ENCODE assay signal across 8 cellular contexts in the genomic region with DNA sequence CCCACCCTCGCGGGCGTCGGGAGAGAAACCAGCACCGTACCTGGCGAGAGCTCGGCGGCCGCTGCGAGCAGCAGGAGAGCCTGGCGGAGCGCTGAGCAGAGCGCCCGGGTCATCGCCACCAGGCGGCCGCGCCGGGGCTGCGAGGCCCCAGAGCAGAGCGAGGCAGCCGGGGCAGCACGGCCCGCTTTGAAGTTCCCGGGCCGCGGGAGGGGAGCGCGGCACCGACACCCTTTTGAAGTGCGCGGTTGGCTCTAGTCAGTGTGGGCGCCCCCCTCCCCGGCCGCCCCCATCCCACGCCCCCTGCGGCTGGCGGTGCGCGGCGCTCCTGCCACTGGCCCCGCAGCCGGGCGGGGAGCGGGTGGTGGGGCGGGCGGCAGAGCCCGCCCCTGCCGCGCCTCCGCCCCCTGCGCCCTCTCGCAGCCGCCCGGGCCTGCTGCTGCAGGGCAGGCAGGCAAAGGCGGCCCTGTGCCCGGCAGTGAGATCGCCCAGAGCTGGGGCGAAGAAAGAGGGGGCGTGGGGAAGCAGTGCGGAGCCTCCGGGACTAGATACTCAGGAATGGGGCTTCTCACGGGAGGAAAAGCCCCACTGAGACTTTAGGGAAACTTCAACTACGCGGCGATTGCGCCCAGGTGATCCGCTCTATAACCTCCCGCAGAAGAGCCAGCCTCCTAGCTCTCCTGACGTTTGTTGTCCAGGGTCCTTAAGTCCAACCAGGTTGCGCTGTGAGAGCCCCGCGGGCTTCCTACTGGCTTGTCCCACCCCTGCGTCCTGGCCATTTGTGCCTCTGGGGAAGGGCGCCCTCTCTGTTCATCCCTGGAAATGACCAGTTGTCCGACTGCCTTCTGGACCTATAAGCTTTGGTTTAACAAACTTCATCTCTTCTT. TPM values are rescaled to one million over a fixed set of nuclear protein-coding genes. Genes with fewer than 3 reads are reported as not detected.
DNase-seq lines count a peak whose midpoint lies in the region; ATAC-seq, FAIRE-seq and TF ChIP-seq lines count a peak whose summit lies in the region.

A gene (minus strand): TSS at position 333 of the 884 bp plus-strand sequence. CDS start 220 bp downstream, at position 113.

- H3K36me3 ChIP-seq in H1 (ENCODE audit: control insufficient read depth in 2 of 4, insufficient read depth in 4 of 4, low read length in 3 of 4) (no peaks in the 10 kb centered on the region), mesenchymal stem cell (ENCODE audit: control insufficient read depth in 1 of 2, insufficient read depth in 2 of 2, low read depth in 1 of 2, low read length in 2 of 2) (no peaks in the 10 kb centered on the region)

- H3K23ac ChIP-seq in H1 (ENCODE audit: insufficient read length), result no peak within 1 kb of the TSS
- H3K23ac ChIP-seq in mesenchymal stem cell (ENCODE audit: low read length in 2 of 2), result no peak within 1 kb of the TSS

- H3K14ac ChIP-seq in H1 (ENCODE audit: insufficient read length) (no peak within 1 kb of the TSS), mesenchymal stem cell (ENCODE audit: low read length in 2 of 2) (peak within 1 kb of the TSS in 1 of 2 experiments; percentile 48)

- no peaks in the 10 kb centered on the region for H3K79me2 ChIP-seq in H1 (ENCODE audit: control insufficient read depth in 1 of 2, insufficient read depth in 2 of 2, low read length in 2 of 2)

- H2BK15ac ChIP-seq in H1 (ENCODE audit: low read length) (no peak within 1 kb of the TSS), mesenchymal stem cell (ENCODE audit: low read depth, poor library complexity, severe bottlenecking) (no peak within 1 kb of the TSS)

- H3K23me2 ChIP-seq in H1 (ENCODE audit: low read depth, low read length), result peaks cover 7% of the 10 kb centered on the region; the same call in 1 of the 2 replicates

- POLR2A ChIA-PET in H1 (lab: Charles Lee; ENCODE audit: partially characterized antibody), result interaction anchor here (0.8 to 1.1 kb wide), 4 partner anchors 16 to 383 kb away, joined by 3 read pairs; no protein-coding TSS in a partner anchor

- H4K5ac ChIP-seq in H1 (ENCODE audit: insufficient read length, low read depth, low read length), result no peak within 1 kb of the TSS

- no peak for TF ChIP-seq EP300 in H1 (IDR thresholded peaks at IDR 0.05; ENCODE audit: borderline replicate concordance in 1 of 2, low read depth in 2 of 2, low read length in 2 of 2)

- H4K8ac ChIP-seq in H1 (ENCODE audit: extremely low read depth, insufficient read depth, low read length) (no peak within 1 kb of the TSS; the same call in 1 of the 2 replicates), mesenchymal stem cell (ENCODE audit: low read length) (no peak within 1 kb of the TSS)

- H3K4me2 ChIP-seq in H1 (ENCODE audit: insufficient read depth in 1 of 2, low read depth in 2 of 2, low read length in 2 of 2) (peak within 1 kb of the TSS; percentile 81 to 83), mesenchymal stem cell (ENCODE audit: low read length, poor library complexity, severe bottlenecking) (peak within 1 kb of the TSS; percentile 100)

- H2BK12ac ChIP-seq in H1 (ENCODE audit: low read depth, low read length), result no peak within 1 kb of the TSS
- H2BK12ac ChIP-seq in mesenchymal stem cell (ENCODE audit: low read length in 2 of 2), result no peak within 1 kb of the TSS

- H3K18ac ChIP-seq in H1 (ENCODE audit: extremely low read depth, low read length) (no peak within 1 kb of the TSS), mesenchymal stem cell (ENCODE audit: low read depth in 1 of 2, low read length in 2 of 2) (no peak within 1 kb of the TSS)

- no peak within 1 kb of the TSS for H2AK5ac ChIP-seq in H1 (ENCODE audit: low read depth, low read length)
- H2AK5ac ChIP-seq in mesenchymal stem cell (ENCODE audit: low read length, severe bottlenecking), result no peak within 1 kb of the TSS

- H3K4me1 ChIP-seq in H1 (replicated peaks in 1 of 4; ENCODE audit: control insufficient read depth in 3 of 4, insufficient read depth in 4 of 4, low read length in 3 of 4) (no peaks in the 10 kb centered on the region; a peak in 1 of 7 replicates), mesenchymal stem cell (ENCODE audit: control insufficient read depth, insufficient read depth, low read depth, low read length) (peaks cover 8% of the 10 kb centered on the region)

- peak; percentile 60 to 66 for TF ChIP-seq RAD21 in H1 (IDR thresholded peaks at IDR 0.05 in 1 of 2, conservative IDR thresholded peaks at IDR 0.05 in 1 of 2; ENCODE audit: low read depth in 2 of 2, low read length in 2 of 2)

- no peak within 1 kb of the TSS for H2BK20ac ChIP-seq in H1 (ENCODE audit: low read length)

- H3K27me3 ChIP-seq in H1 (replicated peaks in 1 of 4; ENCODE audit: control insufficient read depth in 3 of 4, extremely low read depth in 1 of 4, insufficient read depth in 3 of 4, low read length in 3 of 4) (peaks cover 8 to 34% (median 23%) of the 10 kb centered on the region in 4 experiments), mesenchymal stem cell (ENCODE audit: control insufficient read depth in 1 of 2, insufficient read depth in 1 of 2, low read length in 2 of 2) (no peaks in the 10 kb centered on the region)

- DNase-seq in AG10803 (ENCODE audit: low read depth) (peak; percentile 28), NCI-H510A treated with DMSO at 0.1 percent for 48 hours (lab: John Stamatoyannopoulos, UW) (peak; percentile 67), H1 (ENCODE audit: low read depth in 1 of 2, low spot score in 2 of 2) (peak; percentile 82 to 91), mesenchymal stem cell (peak; percentile 58)
- DNase-seq in activated CD8-positive, alpha-beta memory T cell treated with anti-CD3 and anti-CD28 coated beads for 4 hours (ENCODE audit: low read depth in 2 of 2), result peak; percentile 23 to 31
- DNase-seq in stimulated activated CD8-positive, alpha-beta memory T cell treated with anti-CD3 and anti-CD28 coated beads, Interleukin-12 subunit alpha, Interleukin-12 subunit beta, amount 100 ng/mL, for 1 hour (ENCODE audit: low read depth), result peak; percentile 31

- H3K27ac ChIP-seq in H1 (ENCODE audit: low read depth, low read length), result no peak within 1 kb of the TSS
- no peak within 1 kb of the TSS for H3K27ac ChIP-seq in mesenchymal stem cell (ENCODE audit: low read length, poor library complexity, severe bottlenecking)

- H4K20me1 ChIP-seq in H1 (replicated peaks in 1 of 2; ENCODE audit: control insufficient read depth in 1 of 2, insufficient read depth in 2 of 2, low read length in 2 of 2), result peaks cover 2% of the 10 kb centered on the region in 2 experiments

- no peak within 1 kb of the TSS for H2BK5ac ChIP-seq in H1 (ENCODE audit: low read depth, low read length)
- no peak within 1 kb of the TSS for H2BK5ac ChIP-seq in mesenchymal stem cell (ENCODE audit: low read depth, low read length, poor library complexity, severe bottlenecking)

- FAIRE-seq in H1 (lab: Jason Lieb, UNC), result peak; percentile 39

- no peak for TF ChIP-seq POLR2A in H1 (IDR thresholded peaks at IDR 0.05; ENCODE audit: control extremely low read depth in 1 of 2, low read depth in 2 of 2, low read length in 2 of 2)

- H3K4me3 ChIP-seq in AG10803 (ENCODE audit: low read length) (peak within 1 kb of the TSS; percentile 62), H1 (ENCODE audit: extremely low read depth in 1 of 4, insufficient read depth in 2 of 4, low read depth in 3 of 4, low read length in 4 of 4) (peak within 1 kb of the TSS; percentile 49 to 78 (median 56)), mesenchymal stem cell (ENCODE audit: insufficient read depth in 1 of 2, low read depth in 1 of 2, low read length in 2 of 2) (peak within 1 kb of the TSS; percentile 63 to 87)

- no peak within 1 kb of the TSS for H3K4ac ChIP-seq in H1 (replicated peaks; ENCODE audit: insufficient read length, low read depth, low read length)
- no peak within 1 kb of the TSS for H3K4ac ChIP-seq in mesenchymal stem cell (ENCODE audit: low read depth in 1 of 2, low read length in 2 of 2)

- H4K91ac ChIP-seq in H1 (replicated peaks; ENCODE audit: insufficient read length, low read length), result no peak within 1 kb of the TSS
- H4K91ac ChIP-seq in mesenchymal stem cell (ENCODE audit: low read length), result no peak within 1 kb of the TSS

- ATAC-seq in GM18907 (IDR thresholded peaks at IDR 0.05; ENCODE audit: unreplicated experiment) (peak; percentile 94), HG03159 (IDR thresholded peaks at IDR 0.05; ENCODE audit: unreplicated experiment) (peak; percentile 92)

- H3K9me3 ChIP-seq in H1 (ENCODE audit: insufficient read depth in 2 of 2, low read depth in 1 of 2, low read length in 1 of 2), result no peaks in the 10 kb centered on the region
- no peaks in the 10 kb centered on the region for H3K9me3 ChIP-seq in mesenchymal stem cell (ENCODE audit: control insufficient read depth, low read length)

- H2BK120ac ChIP-seq in H1 (replicated peaks; ENCODE audit: low read depth, low read length) (no peak within 1 kb of the TSS), mesenchymal stem cell (ENCODE audit: low read depth, low read length) (no peak within 1 kb of the TSS)

- H3K79me1 ChIP-seq in H1 (ENCODE audit: low read depth, low read length) (no peaks in the 10 kb centered on the region), mesenchymal stem cell (replicated peaks; ENCODE audit: low read length, poor library complexity, severe bottlenecking) (peaks cover 2% of the 10 kb centered on the region)

- 1% methylated on average over 25 of the region's 76 CpGs; no CpG with 5 or more reads in 1 of the 2 experiments for WGBS in H1 (ENCODE audit: extremely low coverage in 1 of 2, insufficient coverage in 1 of 2, insufficient read length in 1 of 2, insufficient replicate concordance in 2 of 2, low coverage in 1 of 2, low lambda C conversion rate in 2 of 2, missing lambda C conversion rate in 1 of 2), 2 experiments
- 2% methylated on average over 58 of the region's 76 CpGs for whole genome bisulfite sequencing in mesenchymal stem cell

- H2AFZ ChIP-seq in H1 (ENCODE audit: low read length) (peak within 1 kb of the TSS; percentile 96; the same call in 1 of the 2 replicates), mesenchymal stem cell (ENCODE audit: low read depth, low read length) (peak within 1 kb of the TSS; percentile 89)

- TF ChIP-seq CTCF in AG10803 (conservative IDR thresholded peaks at IDR 0.05; ENCODE audit: low read length) (peak; percentile 52), H1 (IDR thresholded peaks at IDR 0.05; ENCODE audit: control extremely low read depth in 1 of 3, insufficient read depth in 1 of 3, low read depth in 1 of 3, low read length in 3 of 3) (peak; percentile 73 to 93 (median 75))

- CTCF ChIA-PET in H1 (lab: Charles Lee; ENCODE audit: partially characterized antibody), result interaction anchor here (0.6 to 3.5 kb wide), 60 partner anchors 8 to 1731 kb away, joined by 3 to 21 read pairs (median 3); a partner anchor contains a TSS

- H3K9ac ChIP-seq in H1 (replicated peaks in 1 of 4; ENCODE audit: extremely low read depth in 1 of 4, low read depth in 3 of 4, low read length in 3 of 4) (no peak within 1 kb of the TSS), mesenchymal stem cell (ENCODE audit: low read length) (peak within 1 kb of the TSS; percentile 79)

- H3K56ac ChIP-seq in H1 (replicated peaks; ENCODE audit: insufficient read length, low read depth, low read length), result no peak within 1 kb of the TSS

RNA-seq across cellular contexts. Expression of the gene that starts here (rescaled TPM):
- 0.40 and 0.52 TPM in 2 replicates for total RNA-seq in H1 (2021; fragmentation: NEBNext Ultra II Directional; extraction: Animal tissue kit (Norgen Biotek cat#: 25700))
- polyA plus RNA-seq in H1 (2011; rRNA removed), result 0.17 and 0.21 TPM in 2 replicates
- polyA plus RNA-seq in H1 (2011; cell fraction: cytosol; rRNA removed), result 0.31 TPM
- 0.21 TPM for polyA plus RNA-seq in H1 (2011; cell fraction: nucleus; rRNA removed)
- polyA plus RNA-seq in H1 (2012, experiment 1 of 2), result 0.13 to 0.64 TPM (median 0.29 TPM) in 4 replicates
- polyA plus RNA-seq in H1 (2012, experiment 2 of 2), result not detected
- 0.45 TPM for polyA plus RNA-seq in H1 (2013, experiment 1 of 2)
- 0.57 TPM for polyA plus RNA-seq in H1 (2013, experiment 2 of 2)
- polyA minus RNA-seq in H1 (2011; rRNA and poly(A)+ RNA removed), result 0.90 and 1.1 TPM in 2 replicates
- polyA minus RNA-seq in H1 (2011; cell fraction: cytosol; rRNA and poly(A)+ RNA removed), result 0.81 TPM
- 1.00 TPM for polyA minus RNA-seq in H1 (2011; cell fraction: nucleus; rRNA and poly(A)+ RNA removed)
- polyA plus RNA-seq in mesenchymal stem cell (2013, experiment 1 of 2), result 0.07 TPM
- 0.08 TPM for polyA plus RNA-seq in mesenchymal stem cell (2013, experiment 2 of 2)

Comparison
In these comparisons a context has a peak if more than half of its experiments do, and no peak if none do; other contexts are left out.
1. DNase-seq: peak in every context shown above with its lines; median percentile 86 in H1; 67 in NCI-H510A treated with DMSO at 0.1 percent for 48 hours; 58 in mesenchymal stem cell; 31 in stimulated activated CD8-positive, alpha-beta memory T cell treated with anti-CD3 and anti-CD28 coated beads, Interleukin-12 subunit alpha, Interleukin-12 subunit beta, amount 100 ng/mL, for 1 hour; 28 in AG10803; 27 in activated CD8-positive, alpha-beta memory T cell treated with anti-CD3 and anti-CD28 coated beads for 4 hours.